Comparison of ENCODE assay signal across 8 cellular contexts in genomic region chr20:728022-728944, GRCh38. TPM values are rescaled to one million over a fixed set of nuclear protein-coding genes. Genes with fewer than 3 reads are reported as not detected.
DNase-seq lines count a peak whose midpoint lies in the region; ATAC-seq and TF ChIP-seq lines count a peak whose summit lies in the region.

No MANE protein-coding gene starts in this region.

- peaks cover 3% of the 10 kb centered on the region for H3K9me3 ChIP-seq in mesenchymal stem cell (ENCODE audit: control insufficient read depth, low read length)

- no peak overlapping the region for H3K23ac ChIP-seq in mesenchymal stem cell (ENCODE audit: low read length in 2 of 2)

- ATAC-seq in GM19351 (IDR thresholded peaks at IDR 0.05; ENCODE audit: unreplicated experiment) (no peak), GM18907 (IDR thresholded peaks at IDR 0.05; ENCODE audit: unreplicated experiment) (no peak)

- H3K4me2 ChIP-seq in mesenchymal stem cell (ENCODE audit: low read length, poor library complexity, severe bottlenecking), result peak overlapping the region; percentile 94

- no peak overlapping the region for H2BK120ac ChIP-seq in mesenchymal stem cell (ENCODE audit: low read depth, low read length)

- peak; percentile 77 for DNase-seq in GM10266 (ENCODE audit: extremely low spot score)
- DNase-seq in NCI-H1930 (lab: John Stamatoyannopoulos, UW), result peak; percentile 85 to 91
- DNase-seq in activated CD4-positive, alpha-beta T cell treated with anti-CD3 and anti-CD28 coated beads for 1 hour, result peak; percentile 27
- peak; percentile 59 for DNase-seq in dermis blood vessel endothelial cell
- peak; percentile 34 for DNase-seq in mesenchymal stem cell
- peak; percentile 16 to 28 for DNase-seq in stimulated activated CD8-positive, alpha-beta memory T cell treated with anti-CD3 and anti-CD28 coated beads, Interleukin-4, amount 100 ng/mL, for 4 hours (ENCODE audit: low read depth in 2 of 2, low spot score in 1 of 2)

- H3K27ac ChIP-seq in mesenchymal stem cell (ENCODE audit: low read length, poor library complexity, severe bottlenecking), result no peak overlapping the region

- H2AFZ ChIP-seq in mesenchymal stem cell (ENCODE audit: low read depth, low read length), result no peak overlapping the region

- H3K4me1 ChIP-seq in mesenchymal stem cell (ENCODE audit: control insufficient read depth, insufficient read depth, low read depth, low read length), result peaks cover 9% of the 10 kb centered on the region

- no peak overlapping the region for H2BK5ac ChIP-seq in mesenchymal stem cell (ENCODE audit: low read depth, low read length, poor library complexity, severe bottlenecking)

- H3K4ac ChIP-seq in mesenchymal stem cell (ENCODE audit: low read depth in 1 of 2, low read length in 2 of 2), result no peak overlapping the region

- H4K8ac ChIP-seq in mesenchymal stem cell (ENCODE audit: low read length), result no peak overlapping the region

- peak overlapping the region; percentile 46 to 56 for H3K4me3 ChIP-seq in mesenchymal stem cell (ENCODE audit: insufficient read depth in 1 of 2, low read depth in 1 of 2, low read length in 2 of 2)

- no peak overlapping the region for H3K18ac ChIP-seq in mesenchymal stem cell (ENCODE audit: low read depth in 1 of 2, low read length in 2 of 2)

- H3K27me3 ChIP-seq in mesenchymal stem cell (ENCODE audit: control insufficient read depth in 1 of 2, insufficient read depth in 1 of 2, low read length in 2 of 2), result peaks cover 58 to 80% of the 10 kb centered on the region in 2 experiments

- no peaks in the 10 kb centered on the region for H3K79me1 ChIP-seq in mesenchymal stem cell (replicated peaks; ENCODE audit: low read length, poor library complexity, severe bottlenecking)

- no peak overlapping the region for H2BK12ac ChIP-seq in mesenchymal stem cell (ENCODE audit: low read length in 2 of 2)

- WGBS in mesenchymal stem cell, result 5% methylated on average over 63 of the region's 90 CpGs

- H2BK15ac ChIP-seq in mesenchymal stem cell (ENCODE audit: low read depth, poor library complexity, severe bottlenecking), result peak overlapping the region; percentile 39

- H3K9ac ChIP-seq in mesenchymal stem cell (ENCODE audit: low read length), result no peak overlapping the region

- H2AK5ac ChIP-seq in mesenchymal stem cell (ENCODE audit: low read length, severe bottlenecking), result no peak overlapping the region

- no peak overlapping the region for H4K91ac ChIP-seq in mesenchymal stem cell (ENCODE audit: low read length)

- H3K36me3 ChIP-seq in mesenchymal stem cell (ENCODE audit: control insufficient read depth in 1 of 2, insufficient read depth in 2 of 2, low read depth in 1 of 2, low read length in 2 of 2), result no peaks in the 10 kb centered on the region

- no peak overlapping the region for H3K14ac ChIP-seq in mesenchymal stem cell (ENCODE audit: low read length in 2 of 2)

- TF ChIP-seq CTCF in GM10266 (IDR thresholded peaks at IDR 0.05; ENCODE audit: control insufficient read depth, insufficient read depth, low read depth, missing control alignments), result peak; percentile 65

RNA-seq across cellular contexts. Expression of gene SLC52A3, which starts 40.0 kb away (rescaled TPM):
- total RNA-seq in dermis blood vessel endothelial cell, result 0.23 TPM in 1 of 2 replicates, not detected in the other
- polyA plus RNA-seq in mesenchymal stem cell (2013, experiment 1 of 2), result not detected
- polyA plus RNA-seq in mesenchymal stem cell (2013, experiment 2 of 2), result not detected

RNA-seq across cellular contexts. Expression of gene SCRT2, which starts 52.7 kb away (rescaled TPM):
- total RNA-seq in dermis blood vessel endothelial cell, result not detected in 2 replicates
- not detected for polyA plus RNA-seq in mesenchymal stem cell (2013, experiment 1 of 2)
- not detected for polyA plus RNA-seq in mesenchymal stem cell (2013, experiment 2 of 2)

Comparison
In these comparisons a context has a peak if more than half of its experiments do, and no peak if none do; other contexts are left out.
1. DNase-seq: peak in every context shown above with its lines; median percentile 88 in NCI-H1930; 77 in GM10266; 59 in dermis blood vessel endothelial cell; 34 in mesenchymal stem cell; 27 in activated CD4-positive, alpha-beta T cell treated with anti-CD3 and anti-CD28 coated beads for 1 hour; 22 in stimulated activated CD8-positive, alpha-beta memory T cell treated with anti-CD3 and anti-CD28 coated beads, Interleukin-4, amount 100 ng/mL, for 4 hours.